8 cellular contexts compared by ENCODE assay signal in genomic region chr9:137605146-137606004, GRCh38. TPM values are rescaled to one million over a fixed set of nuclear protein-coding genes. Genes with fewer than 3 reads are reported as not detected.
A peak's percentile ranks its signal among the peaks of the same experiment; 100 is the strongest.
DNase-seq lines count a peak whose midpoint lies in the region; ATAC-seq and TF ChIP-seq lines count a peak whose summit lies in the region.

A gene with protein sequence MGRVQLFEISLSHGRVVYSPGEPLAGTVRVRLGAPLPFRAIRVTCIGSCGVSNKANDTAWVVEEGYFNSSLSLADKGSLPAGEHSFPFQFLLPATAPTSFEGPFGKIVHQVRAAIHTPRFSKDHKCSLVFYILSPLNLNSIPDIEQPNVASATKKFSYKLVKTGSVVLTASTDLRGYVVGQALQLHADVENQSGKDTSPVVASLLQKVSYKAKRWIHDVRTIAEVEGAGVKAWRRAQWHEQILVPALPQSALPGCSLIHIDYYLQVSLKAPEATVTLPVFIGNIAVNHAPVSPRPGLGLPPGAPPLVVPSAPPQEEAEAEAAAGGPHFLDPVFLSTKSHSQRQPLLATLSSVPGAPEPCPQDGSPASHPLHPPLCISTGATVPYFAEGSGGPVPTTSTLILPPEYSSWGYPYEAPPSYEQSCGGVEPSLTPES (plus strand): TSS chr9:137605686. CDS start chr9:137605718, 32 bp downstream.

- H3K4me2 ChIP-seq in mesendoderm (ENCODE audit: low read length) = peak within 1 kb of the TSS; percentile 74

- no peak for TF ChIP-seq CTCF in CD14-positive monocyte (IDR thresholded peaks at IDR 0.05)

- peaks cover 4 to 10% of the 10 kb centered on the region in 2 donors for H3K36me3 Mint-ChIP-seq in CD14-positive monocyte

- WGBS in mesendoderm (ENCODE audit: extremely low coverage, insufficient coverage, low lambda C conversion rate) = no CpG with 5 or more reads among the region's 109 CpGs

- peak within 1 kb of the TSS; percentile 69 to 95 (median 91) for H3K27ac Mint-ChIP-seq in CD14-positive monocyte

- H4K5ac ChIP-seq in mesendoderm (ENCODE audit: low read length) = no peak within 1 kb of the TSS

- H3K9me3 ChIP-seq in endocrine pancreas (ENCODE audit: control insufficient read depth, low read length) = no peaks in the 10 kb centered on the region

- peak; percentile 93 for DNase-seq in CD14-positive monocyte (ENCODE audit: low spot score)
- peak; percentile 96 for DNase-seq in NOMO-1 treated with DMSO at 0.1 percent for 48 hours (lab: John Stamatoyannopoulos, UW; ENCODE audit: unreplicated experiment)
- DNase-seq in activated CD8-positive, alpha-beta memory T cell treated with anti-CD3 and anti-CD28 coated beads for 4 hours (ENCODE audit: low read depth in 2 of 2) = peak; percentile 85 to 92
- peak; percentile 95 for DNase-seq in mesendoderm
- peak; percentile 89 for DNase-seq in stimulated activated CD8-positive, alpha-beta memory T cell treated with anti-CD3 and anti-CD28 coated beads, Interleukin-12 subunit alpha, Interleukin-12 subunit beta, amount 100 ng/mL, for 4 hours (ENCODE audit: low read depth)

- H3K56ac ChIP-seq in mesendoderm (ENCODE audit: low read length) = peak within 1 kb of the TSS; percentile 96

- ATAC-seq in GM19397 (IDR thresholded peaks at IDR 0.05; ENCODE audit: unreplicated experiment) (peak; percentile 52), HG03565 (IDR thresholded peaks at IDR 0.05; ENCODE audit: unreplicated experiment) (peak; percentile 66)

- H3K9me3 Mint-ChIP-seq in CD14-positive monocyte = no peaks in the 10 kb centered on the region

- peaks cover 3% of the 10 kb centered on the region for H3K79me1 ChIP-seq in mesendoderm (ENCODE audit: low read length)

- no peak within 1 kb of the TSS for H3K4me3 ChIP-seq in endocrine pancreas (ENCODE audit: control insufficient read depth, insufficient read depth, low read length)
- peak within 1 kb of the TSS; percentile 43 for H3K4me3 ChIP-seq in mesendoderm (ENCODE audit: low read length)

- no peak within 1 kb of the TSS for H2BK120ac ChIP-seq in mesendoderm (ENCODE audit: low read depth, low read length)

- H3K9ac ChIP-seq in endocrine pancreas (ENCODE audit: control insufficient read depth, insufficient read depth, low read length) (peak within 1 kb of the TSS; percentile 83), mesendoderm (ENCODE audit: low read length) (peak within 1 kb of the TSS; percentile 82)

- no peaks in the 10 kb centered on the region for H3K27me3 ChIP-seq in endocrine pancreas (ENCODE audit: control insufficient read depth, insufficient read depth, low read length)
- H3K27me3 ChIP-seq in mesendoderm (ENCODE audit: insufficient read depth, low read length, poor library complexity) = no peaks in the 10 kb centered on the region

- H3K18ac ChIP-seq in mesendoderm (ENCODE audit: low read length) = peak within 1 kb of the TSS; percentile 23

- H2BK15ac ChIP-seq in mesendoderm (replicated peaks; ENCODE audit: low read depth) = no peak within 1 kb of the TSS

- H3K27ac ChIP-seq in mesendoderm (ENCODE audit: low read depth, low read length) = no peak within 1 kb of the TSS

- H3K79me2 ChIP-seq in mesendoderm (ENCODE audit: control insufficient read depth, insufficient read depth, low read length) = no peaks in the 10 kb centered on the region

- H3K27me3 Mint-ChIP-seq in CD14-positive monocyte (ENCODE audit: low read depth in 3 of 3) = peaks cover 0 to 10% (median 6%) of the 10 kb centered on the region in 3 donors

- H4K8ac ChIP-seq in mesendoderm (ENCODE audit: low read depth, low read length) = no peak within 1 kb of the TSS

- H3K36me3 ChIP-seq in endocrine pancreas (ENCODE audit: control insufficient read depth, insufficient read depth, low read length) (no peaks in the 10 kb centered on the region), mesendoderm (ENCODE audit: control insufficient read depth, insufficient read depth, low read length) (no peaks in the 10 kb centered on the region)

- H2BK5ac ChIP-seq in mesendoderm (ENCODE audit: low read length) = no peak within 1 kb of the TSS

- peaks cover 68% of the 10 kb centered on the region for H3K4me1 Mint-ChIP-seq in CD14-positive monocyte

- intact Hi-C loops in CD14-positive monocyte (cut with micrococcal nuclease) = loop anchor here (1.0 to 10.0 kb wide), 5 partner anchors 13 to 141 kb away; partner anchors contain the start of genes MRPL41 (in 1 of the 2), PNPLA7 (in 1 of the 2) and ZMYND19 (in 1 of the 2)

- H3K4me3 Mint-ChIP-seq in CD14-positive monocyte = peak within 1 kb of the TSS; percentile 86 to 96

- peak within 1 kb of the TSS; percentile 94 for H3K23ac ChIP-seq in mesendoderm (ENCODE audit: low read length)

- H3K4me1 ChIP-seq in endocrine pancreas (ENCODE audit: control insufficient read depth, insufficient read depth, low read length) (no peaks in the 10 kb centered on the region), mesendoderm (ENCODE audit: control insufficient read depth, low read depth, low read length) (no peaks in the 10 kb centered on the region)

- H3K4ac ChIP-seq in mesendoderm (ENCODE audit: low read depth, low read length) = peak within 1 kb of the TSS; percentile 18

- H2AK5ac ChIP-seq in mesendoderm (ENCODE audit: low read length) = no peak within 1 kb of the TSS

RNA-seq across cellular contexts. Expression of the gene that starts here (rescaled TPM):
- 10 to 100 TPM; 83.2 to 87.6 TPM for polyA plus RNA-seq in CD14-positive monocyte
- 12.8 TPM for polyA plus RNA-seq in mesendoderm (2013, experiment 1 of 2)
- 11.7 TPM for polyA plus RNA-seq in mesendoderm (2013, experiment 2 of 2)
